Comparison of ENCODE assay signal across 1 cellular context in the genomic region with DNA sequence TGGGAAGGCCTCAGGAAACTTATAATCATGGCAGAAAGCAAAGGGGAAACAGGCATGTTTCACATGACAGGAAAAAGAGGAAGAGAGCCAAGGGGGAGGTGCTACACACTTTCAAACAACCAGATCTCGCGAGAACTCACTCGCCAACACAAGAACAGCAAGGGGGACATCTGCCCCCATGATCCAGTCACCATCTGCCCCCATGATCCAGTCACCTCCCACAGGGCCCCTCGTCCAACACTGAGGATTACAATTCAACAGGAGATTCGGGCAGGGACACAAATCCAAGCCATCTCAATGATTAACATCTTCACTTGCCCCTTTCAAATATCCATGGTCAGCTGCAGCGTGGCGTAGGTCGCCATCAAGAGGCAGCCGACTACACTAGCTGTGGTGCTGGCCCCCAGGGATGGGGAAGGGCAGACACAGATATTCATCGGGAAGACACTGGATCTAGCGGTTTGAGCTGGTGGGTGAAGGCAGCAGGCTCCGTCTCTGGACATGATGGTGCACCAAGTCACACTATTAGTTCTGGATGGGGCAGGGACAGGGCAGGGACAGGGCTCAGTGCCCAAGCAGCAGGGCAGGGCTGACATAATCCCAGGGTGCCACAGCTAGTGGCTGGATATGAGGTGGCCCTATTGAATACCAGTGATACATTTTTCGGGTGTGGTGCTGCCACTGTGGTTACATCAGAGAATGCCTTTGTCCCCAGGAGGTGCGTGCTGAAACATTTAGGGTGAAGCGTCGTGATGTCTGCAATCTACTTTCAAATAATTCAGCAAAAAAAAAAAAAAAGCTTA.
A peak's percentile ranks its signal among the peaks of the same experiment; 100 is the strongest.
TF ChIP-seq lines count a peak whose summit lies in the region.

No MANE protein-coding gene starts in this region.

TF ChIP-seq in K562, 482 proteins besides CTCF, POLR2A, EP300 and RAD21 (continued from another document and continues in another):
- TF ChIP-seq NR4A1 (CRISPR knock-in tag; IDR thresholded peaks at IDR 0.05) (no peak), NR4A1 (tag; IDR thresholded peaks at IDR 0.05) (peak; percentile 17; the same call in 1 of the 2 replicates), POLR3G (IDR thresholded peaks at IDR 0.05; ENCODE audit: extremely low read depth, insufficient read length, insufficient replicate concordance) (no peak), MAFF (IDR thresholded peaks at IDR 0.05; ENCODE audit: low read length) (peak; percentile 46; the same call in 1 of the 2 replicates), GABPA (tag; conservative IDR thresholded peaks at IDR 0.05; ENCODE audit: low read depth) (0 out of 2 replicates have a peak, but pooled peaks have one; percentile 12), TRIM24 (IDR thresholded peaks at IDR 0.05) (peak in 1 of 2 experiments; percentile 63; a peak in 1 of 4 replicates), TSC22D4 (tag; IDR thresholded peaks at IDR 0.05) (no peak), ZNF785 (CRISPR knock-in tag; IDR thresholded peaks at IDR 0.05) (no peak), POLR2G (IDR thresholded peaks at IDR 0.05; ENCODE audit: low read depth, low read length) (peak; percentile 62; the same call in 1 of the 2 replicates), YY1 (IDR thresholded peaks at IDR 0.05; ENCODE audit: borderline replicate concordance in 1 of 3, control insufficient read depth in 1 of 3, extremely low read depth in 1 of 3, insufficient read depth in 3 of 3, insufficient read length in 1 of 3, insufficient replicate concordance in 2 of 3, low read depth in 1 of 3, low read length in 2 of 3) (no peak), CC2D1A (IDR thresholded peaks at IDR 0.05) (peak; percentile 91), FOSL1 (tag; conservative IDR thresholded peaks at IDR 0.05) (peak; percentile 59; the same call in 1 of the 2 replicates), MEIS2 (IDR thresholded peaks at IDR 0.05; ENCODE audit: partially characterized antibody) (peak; percentile 1), MCM3 (IDR thresholded peaks at IDR 0.05) (no peak), EHMT2 (IDR thresholded peaks at IDR 0.05) (peak; percentile 74; the same call in 1 of the 2 replicates), ZSCAN29 (IDR thresholded peaks at IDR 0.05) (no peak), KDM5B (IDR thresholded peaks at IDR 0.05; ENCODE audit: insufficient replicate concordance, low read depth, low read length) (peak; percentile 67), SPI1 (IDR thresholded peaks at IDR 0.05; ENCODE audit: borderline replicate concordance, low read depth, low read length) (peak; percentile 98), ZNF316 (IDR thresholded peaks at IDR 0.05) (no peak), CHCHD3 (CRISPR knock-in tag; IDR thresholded peaks at IDR 0.05) (no peak), KDM1A (IDR thresholded peaks at IDR 0.05) (peak in 1 of 2 experiments; percentile 33; a peak in 1 of 4 replicates), ZBTB7A (IDR thresholded peaks at IDR 0.05; ENCODE audit: borderline replicate concordance, control insufficient read depth, low read depth, low read length) (peak; percentile 14; the same call in 1 of the 2 replicates), CBX1 (IDR thresholded peaks at IDR 0.05; ENCODE audit: low read depth) (peak; percentile 91), TOE1 (IDR thresholded peaks at IDR 0.05; ENCODE audit: borderline replicate concordance) (peak; percentile 70; the same call in 1 of the 2 replicates), TOE1 (CRISPR knock-in tag; IDR thresholded peaks at IDR 0.05; ENCODE audit: borderline replicate concordance, low read depth) (0 out of 2 replicates have a peak, but pooled peaks have one; percentile 15), ZBED1 (IDR thresholded peaks at IDR 0.05) (no peak), ZEB2 (IDR thresholded peaks at IDR 0.05) (no peak), GATAD2A (IDR thresholded peaks at IDR 0.05) (no peak)
- TF ChIP-seq, protein P1, sequence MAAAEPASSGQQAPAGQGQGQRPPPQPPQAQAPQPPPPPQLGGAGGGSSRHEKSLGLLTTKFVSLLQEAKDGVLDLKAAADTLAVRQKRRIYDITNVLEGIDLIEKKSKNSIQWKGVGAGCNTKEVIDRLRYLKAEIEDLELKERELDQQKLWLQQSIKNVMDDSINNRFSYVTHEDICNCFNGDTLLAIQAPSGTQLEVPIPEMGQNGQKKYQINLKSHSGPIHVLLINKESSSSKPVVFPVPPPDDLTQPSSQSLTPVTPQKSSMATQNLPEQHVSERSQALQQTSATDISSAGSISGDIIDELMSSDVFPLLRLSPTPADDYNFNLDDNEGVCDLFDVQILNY (CRISPR knock-in tag; IDR thresholded peaks at IDR 0.05): 0 out of 2 replicates have a peak, but pooled peaks have one; percentile 64
- TF ChIP-seq, protein P2, sequence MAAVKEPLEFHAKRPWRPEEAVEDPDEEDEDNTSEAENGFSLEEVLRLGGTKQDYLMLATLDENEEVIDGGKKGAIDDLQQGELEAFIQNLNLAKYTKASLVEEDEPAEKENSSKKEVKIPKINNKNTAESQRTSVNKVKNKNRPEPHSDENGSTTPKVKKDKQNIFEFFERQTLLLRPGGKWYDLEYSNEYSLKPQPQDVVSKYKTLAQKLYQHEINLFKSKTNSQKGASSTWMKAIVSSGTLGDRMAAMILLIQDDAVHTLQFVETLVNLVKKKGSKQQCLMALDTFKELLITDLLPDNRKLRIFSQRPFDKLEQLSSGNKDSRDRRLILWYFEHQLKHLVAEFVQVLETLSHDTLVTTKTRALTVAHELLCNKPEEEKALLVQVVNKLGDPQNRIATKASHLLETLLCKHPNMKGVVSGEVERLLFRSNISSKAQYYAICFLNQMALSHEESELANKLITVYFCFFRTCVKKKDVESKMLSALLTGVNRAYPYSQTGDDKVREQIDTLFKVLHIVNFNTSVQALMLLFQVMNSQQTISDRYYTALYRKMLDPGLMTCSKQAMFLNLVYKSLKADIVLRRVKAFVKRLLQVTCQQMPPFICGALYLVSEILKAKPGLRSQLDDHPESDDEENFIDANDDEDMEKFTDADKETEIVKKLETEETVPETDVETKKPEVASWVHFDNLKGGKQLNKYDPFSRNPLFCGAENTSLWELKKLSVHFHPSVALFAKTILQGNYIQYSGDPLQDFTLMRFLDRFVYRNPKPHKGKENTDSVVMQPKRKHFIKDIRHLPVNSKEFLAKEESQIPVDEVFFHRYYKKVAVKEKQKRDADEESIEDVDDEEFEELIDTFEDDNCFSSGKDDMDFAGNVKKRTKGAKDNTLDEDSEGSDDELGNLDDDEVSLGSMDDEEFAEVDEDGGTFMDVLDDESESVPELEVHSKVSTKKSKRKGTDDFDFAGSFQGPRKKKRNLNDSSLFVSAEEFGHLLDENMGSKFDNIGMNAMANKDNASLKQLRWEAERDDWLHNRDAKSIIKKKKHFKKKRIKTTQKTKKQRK (IDR thresholded peaks at IDR 0.05; ENCODE audit: borderline replicate concordance, low read depth, low read length): no peak
- TF ChIP-seq, protein P3, sequence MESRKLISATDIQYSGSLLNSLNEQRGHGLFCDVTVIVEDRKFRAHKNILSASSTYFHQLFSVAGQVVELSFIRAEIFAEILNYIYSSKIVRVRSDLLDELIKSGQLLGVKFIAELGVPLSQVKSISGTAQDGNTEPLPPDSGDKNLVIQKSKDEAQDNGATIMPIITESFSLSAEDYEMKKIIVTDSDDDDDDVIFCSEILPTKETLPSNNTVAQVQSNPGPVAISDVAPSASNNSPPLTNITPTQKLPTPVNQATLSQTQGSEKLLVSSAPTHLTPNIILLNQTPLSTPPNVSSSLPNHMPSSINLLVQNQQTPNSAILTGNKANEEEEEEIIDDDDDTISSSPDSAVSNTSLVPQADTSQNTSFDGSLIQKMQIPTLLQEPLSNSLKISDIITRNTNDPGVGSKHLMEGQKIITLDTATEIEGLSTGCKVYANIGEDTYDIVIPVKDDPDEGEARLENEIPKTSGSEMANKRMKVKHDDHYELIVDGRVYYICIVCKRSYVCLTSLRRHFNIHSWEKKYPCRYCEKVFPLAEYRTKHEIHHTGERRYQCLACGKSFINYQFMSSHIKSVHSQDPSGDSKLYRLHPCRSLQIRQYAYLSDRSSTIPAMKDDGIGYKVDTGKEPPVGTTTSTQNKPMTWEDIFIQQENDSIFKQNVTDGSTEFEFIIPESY (CRISPR knock-in tag; IDR thresholded peaks at IDR 0.05): peak; percentile 84
- TF ChIP-seq, protein P4, sequence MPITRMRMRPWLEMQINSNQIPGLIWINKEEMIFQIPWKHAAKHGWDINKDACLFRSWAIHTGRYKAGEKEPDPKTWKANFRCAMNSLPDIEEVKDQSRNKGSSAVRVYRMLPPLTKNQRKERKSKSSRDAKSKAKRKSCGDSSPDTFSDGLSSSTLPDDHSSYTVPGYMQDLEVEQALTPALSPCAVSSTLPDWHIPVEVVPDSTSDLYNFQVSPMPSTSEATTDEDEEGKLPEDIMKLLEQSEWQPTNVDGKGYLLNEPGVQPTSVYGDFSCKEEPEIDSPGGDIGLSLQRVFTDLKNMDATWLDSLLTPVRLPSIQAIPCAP (CRISPR knock-in tag; IDR thresholded peaks at IDR 0.05; ENCODE audit: borderline replicate concordance): no peak
- TF ChIP-seq, protein P5, sequence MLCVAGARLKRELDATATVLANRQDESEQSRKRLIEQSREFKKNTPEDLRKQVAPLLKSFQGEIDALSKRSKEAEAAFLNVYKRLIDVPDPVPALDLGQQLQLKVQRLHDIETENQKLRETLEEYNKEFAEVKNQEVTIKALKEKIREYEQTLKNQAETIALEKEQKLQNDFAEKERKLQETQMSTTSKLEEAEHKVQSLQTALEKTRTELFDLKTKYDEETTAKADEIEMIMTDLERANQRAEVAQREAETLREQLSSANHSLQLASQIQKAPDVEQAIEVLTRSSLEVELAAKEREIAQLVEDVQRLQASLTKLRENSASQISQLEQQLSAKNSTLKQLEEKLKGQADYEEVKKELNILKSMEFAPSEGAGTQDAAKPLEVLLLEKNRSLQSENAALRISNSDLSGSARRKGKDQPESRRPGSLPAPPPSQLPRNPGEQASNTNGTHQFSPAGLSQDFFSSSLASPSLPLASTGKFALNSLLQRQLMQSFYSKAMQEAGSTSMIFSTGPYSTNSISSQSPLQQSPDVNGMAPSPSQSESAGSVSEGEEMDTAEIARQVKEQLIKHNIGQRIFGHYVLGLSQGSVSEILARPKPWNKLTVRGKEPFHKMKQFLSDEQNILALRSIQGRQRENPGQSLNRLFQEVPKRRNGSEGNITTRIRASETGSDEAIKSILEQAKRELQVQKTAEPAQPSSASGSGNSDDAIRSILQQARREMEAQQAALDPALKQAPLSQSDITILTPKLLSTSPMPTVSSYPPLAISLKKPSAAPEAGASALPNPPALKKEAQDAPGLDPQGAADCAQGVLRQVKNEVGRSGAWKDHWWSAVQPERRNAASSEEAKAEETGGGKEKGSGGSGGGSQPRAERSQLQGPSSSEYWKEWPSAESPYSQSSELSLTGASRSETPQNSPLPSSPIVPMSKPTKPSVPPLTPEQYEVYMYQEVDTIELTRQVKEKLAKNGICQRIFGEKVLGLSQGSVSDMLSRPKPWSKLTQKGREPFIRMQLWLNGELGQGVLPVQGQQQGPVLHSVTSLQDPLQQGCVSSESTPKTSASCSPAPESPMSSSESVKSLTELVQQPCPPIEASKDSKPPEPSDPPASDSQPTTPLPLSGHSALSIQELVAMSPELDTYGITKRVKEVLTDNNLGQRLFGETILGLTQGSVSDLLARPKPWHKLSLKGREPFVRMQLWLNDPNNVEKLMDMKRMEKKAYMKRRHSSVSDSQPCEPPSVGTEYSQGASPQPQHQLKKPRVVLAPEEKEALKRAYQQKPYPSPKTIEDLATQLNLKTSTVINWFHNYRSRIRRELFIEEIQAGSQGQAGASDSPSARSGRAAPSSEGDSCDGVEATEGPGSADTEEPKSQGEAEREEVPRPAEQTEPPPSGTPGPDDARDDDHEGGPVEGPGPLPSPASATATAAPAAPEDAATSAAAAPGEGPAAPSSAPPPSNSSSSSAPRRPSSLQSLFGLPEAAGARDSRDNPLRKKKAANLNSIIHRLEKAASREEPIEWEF (CRISPR knock-in tag; IDR thresholded peaks at IDR 0.05): no peak
- TF ChIP-seq, protein P6, sequence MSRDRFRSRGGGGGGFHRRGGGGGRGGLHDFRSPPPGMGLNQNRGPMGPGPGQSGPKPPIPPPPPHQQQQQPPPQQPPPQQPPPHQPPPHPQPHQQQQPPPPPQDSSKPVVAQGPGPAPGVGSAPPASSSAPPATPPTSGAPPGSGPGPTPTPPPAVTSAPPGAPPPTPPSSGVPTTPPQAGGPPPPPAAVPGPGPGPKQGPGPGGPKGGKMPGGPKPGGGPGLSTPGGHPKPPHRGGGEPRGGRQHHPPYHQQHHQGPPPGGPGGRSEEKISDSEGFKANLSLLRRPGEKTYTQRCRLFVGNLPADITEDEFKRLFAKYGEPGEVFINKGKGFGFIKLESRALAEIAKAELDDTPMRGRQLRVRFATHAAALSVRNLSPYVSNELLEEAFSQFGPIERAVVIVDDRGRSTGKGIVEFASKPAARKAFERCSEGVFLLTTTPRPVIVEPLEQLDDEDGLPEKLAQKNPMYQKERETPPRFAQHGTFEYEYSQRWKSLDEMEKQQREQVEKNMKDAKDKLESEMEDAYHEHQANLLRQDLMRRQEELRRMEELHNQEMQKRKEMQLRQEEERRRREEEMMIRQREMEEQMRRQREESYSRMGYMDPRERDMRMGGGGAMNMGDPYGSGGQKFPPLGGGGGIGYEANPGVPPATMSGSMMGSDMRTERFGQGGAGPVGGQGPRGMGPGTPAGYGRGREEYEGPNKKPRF (IDR thresholded peaks at IDR 0.05; ENCODE audit: low read depth, low read length): no peak
- TF ChIP-seq, protein P7, sequence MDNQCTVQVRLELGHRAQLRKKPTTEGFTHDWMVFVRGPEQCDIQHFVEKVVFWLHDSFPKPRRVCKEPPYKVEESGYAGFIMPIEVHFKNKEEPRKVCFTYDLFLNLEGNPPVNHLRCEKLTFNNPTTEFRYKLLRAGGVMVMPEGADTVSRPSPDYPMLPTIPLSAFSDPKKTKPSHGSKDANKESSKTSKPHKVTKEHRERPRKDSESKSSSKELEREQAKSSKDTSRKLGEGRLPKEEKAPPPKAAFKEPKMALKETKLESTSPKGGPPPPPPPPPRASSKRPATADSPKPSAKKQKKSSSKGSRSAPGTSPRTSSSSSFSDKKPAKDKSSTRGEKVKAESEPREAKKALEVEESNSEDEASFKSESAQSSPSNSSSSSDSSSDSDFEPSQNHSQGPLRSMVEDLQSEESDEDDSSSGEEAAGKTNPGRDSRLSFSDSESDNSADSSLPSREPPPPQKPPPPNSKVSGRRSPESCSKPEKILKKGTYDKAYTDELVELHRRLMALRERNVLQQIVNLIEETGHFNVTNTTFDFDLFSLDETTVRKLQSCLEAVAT (IDR thresholded peaks at IDR 0.05): peak in 1 of 2 experiments; percentile 53; a peak in 1 of 4 replicates
- TF ChIP-seq, protein P8, sequence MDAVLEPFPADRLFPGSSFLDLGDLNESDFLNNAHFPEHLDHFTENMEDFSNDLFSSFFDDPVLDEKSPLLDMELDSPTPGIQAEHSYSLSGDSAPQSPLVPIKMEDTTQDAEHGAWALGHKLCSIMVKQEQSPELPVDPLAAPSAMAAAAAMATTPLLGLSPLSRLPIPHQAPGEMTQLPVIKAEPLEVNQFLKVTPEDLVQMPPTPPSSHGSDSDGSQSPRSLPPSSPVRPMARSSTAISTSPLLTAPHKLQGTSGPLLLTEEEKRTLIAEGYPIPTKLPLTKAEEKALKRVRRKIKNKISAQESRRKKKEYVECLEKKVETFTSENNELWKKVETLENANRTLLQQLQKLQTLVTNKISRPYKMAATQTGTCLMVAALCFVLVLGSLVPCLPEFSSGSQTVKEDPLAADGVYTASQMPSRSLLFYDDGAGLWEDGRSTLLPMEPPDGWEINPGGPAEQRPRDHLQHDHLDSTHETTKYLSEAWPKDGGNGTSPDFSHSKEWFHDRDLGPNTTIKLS (IDR thresholded peaks at IDR 0.05; ENCODE audit: borderline replicate concordance, low read depth): peak; percentile 79
- TF ChIP-seq, protein P9, sequence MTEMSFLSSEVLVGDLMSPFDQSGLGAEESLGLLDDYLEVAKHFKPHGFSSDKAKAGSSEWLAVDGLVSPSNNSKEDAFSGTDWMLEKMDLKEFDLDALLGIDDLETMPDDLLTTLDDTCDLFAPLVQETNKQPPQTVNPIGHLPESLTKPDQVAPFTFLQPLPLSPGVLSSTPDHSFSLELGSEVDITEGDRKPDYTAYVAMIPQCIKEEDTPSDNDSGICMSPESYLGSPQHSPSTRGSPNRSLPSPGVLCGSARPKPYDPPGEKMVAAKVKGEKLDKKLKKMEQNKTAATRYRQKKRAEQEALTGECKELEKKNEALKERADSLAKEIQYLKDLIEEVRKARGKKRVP (CRISPR knock-in tag; IDR thresholded peaks at IDR 0.05): no peak; the same call in 1 of the 2 replicates
